17 cellular contexts compared by ENCODE assay signal in the genomic region with DNA sequence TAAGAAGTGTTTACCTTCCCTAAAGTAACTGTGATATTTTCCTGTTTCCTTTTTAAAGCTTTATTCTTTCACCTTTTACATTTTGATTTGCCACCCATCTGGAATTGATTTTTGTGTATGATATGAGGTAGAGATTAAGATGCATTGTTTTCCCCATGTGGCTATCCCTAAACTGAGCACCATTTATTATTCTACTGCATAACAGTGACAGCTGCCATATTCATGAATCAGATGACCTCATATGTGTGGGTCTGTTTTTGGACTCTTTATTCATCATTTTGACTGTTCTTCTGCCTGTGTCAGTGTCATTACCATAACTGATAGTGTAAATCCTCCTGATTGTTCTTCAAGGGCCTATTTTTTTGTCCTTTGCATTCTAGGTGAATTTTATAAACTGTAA. TPM values are rescaled to one million over a fixed set of nuclear protein-coding genes. Genes with fewer than 3 reads are reported as not detected.
DNase-seq lines count a peak whose midpoint lies in the region; ATAC-seq and TF ChIP-seq lines count a peak whose summit lies in the region.
"Had no signal": no experiment of that assay in that cellular context is flagged by ENCODE, and none has a peak within 500 bp of the region (broad histone marks: within the 10 kb centered on the region; RNA-seq: fewer than 3 reads in every experiment).

No MANE protein-coding gene starts in this region.

- intact Hi-C loops in A673 (cut with micrococcal nuclease; ENCODE audit: unreplicated experiment) = no loop called here

- H3K9me3 ChIP-seq in A673 (ENCODE audit: low read depth, low read length, poor library complexity, severe bottlenecking) (no peaks in the 10 kb centered on the region), HEK293 (ENCODE audit: control insufficient read depth, insufficient read depth, low read depth, low read length) (no peaks in the 10 kb centered on the region)

- peak; percentile 42 for DNase-seq in A673 (ENCODE audit: low spot score)
- peak; percentile 40 for DNase-seq in inferior parietal cortex (ENCODE audit: extremely low spot score)
- no peak for DNase-seq in RWPE1 (ENCODE audit: low spot score)
- DNase-seq in activated CD8-positive, alpha-beta memory T cell treated with anti-CD3 and anti-CD28 coated beads, Interleukin-2, amount 50 U/mL, for 48 hours = no peak
- DNase-seq: activated naive CD8-positive, alpha-beta T cell treated with anti-CD3 and anti-CD28 coated beads for 36 hours; activated T-cell treated with anti-CD3 and anti-CD28 coated beads, Interleukin-2, amount 50 U/mL, for 4 hours; effector memory CD4-positive, alpha-beta T cell; left colon; NCI-H146; NCI-H524 treated with DMSO at 0.1 percent for 48 hours; occipital lobe; stimulated activated CD4-positive, alpha-beta T cell treated with anti-CD3 and anti-CD28 coated beads, Interleukin-1b, Interleukin-23, amount 100 ng/mL, for 48 hours had no signal

- H3K27ac ChIP-seq in A673 (ENCODE audit: low read depth, low read length, poor library complexity, severe bottlenecking) (no peak overlapping the region), HEK293 (ENCODE audit: extremely low read depth, low read depth, low read length) (no peak overlapping the region), angular gyrus (ENCODE audit: low read depth, low read length) (peak overlapping the region; percentile 44), RWPE1 (no peak overlapping the region)

- CTCF ChIA-PET in A673 (lab: Charles Lee) (interaction anchor here (0.6 kb wide), 1 partner anchor 315 kb away, joined by 4 read pairs; no protein-coding TSS in a partner anchor), HEK293 (lab: Yijun Ruan, JAX) (interaction anchor here (0.5 kb wide), 1 partner anchor 339 kb away, joined by 4 read pairs; no protein-coding TSS in a partner anchor), RWPE1 (lab: Yijun Ruan, JAX) (no interaction called here)

- no peaks in the 10 kb centered on the region for H3K36me3 ChIP-seq in A673 (ENCODE audit: insufficient read depth, low read length, poor library complexity, severe bottlenecking)
- H3K36me3 ChIP-seq in HEK293 (ENCODE audit: control insufficient read depth in 2 of 2, insufficient read depth in 1 of 2, low read length in 2 of 2) = no peaks in the 10 kb centered on the region

- no peak for ATAC-seq in GM18498 (IDR thresholded peaks at IDR 0.05; ENCODE audit: unreplicated experiment)
- ATAC-seq in GM19467 (IDR thresholded peaks at IDR 0.05; ENCODE audit: unreplicated experiment) = no peak
- ATAC-seq: activated T-cell treated with anti-CD3 and anti-CD28 coated beads, Interleukin-2, amount 50 U/mL, for 4 hours; left colon; sciatic nerve had no signal

- peaks cover 7% of the 10 kb centered on the region for H3K4me1 ChIP-seq in A673 (ENCODE audit: insufficient read depth, low read length, poor library complexity, severe bottlenecking)
- H3K4me1 ChIP-seq in HEK293 (ENCODE audit: control insufficient read depth, insufficient read depth, low read length) = no peaks in the 10 kb centered on the region

- POLR2A ChIA-PET in A673 (lab: Charles Lee; ENCODE audit: low non-redundant PET) (no interaction called here), HEK293 (lab: Yijun Ruan, JAX) (no interaction called here), RWPE1 (lab: Yijun Ruan, JAX; ENCODE audit: low non-redundant PET) (no interaction called here)

- H3K27me3 ChIP-seq in A673 (replicated peaks; ENCODE audit: insufficient read depth, low read depth, low read length, poor library complexity) = no peaks in the 10 kb centered on the region

- H3K4me3 ChIP-seq in A673 (ENCODE audit: low read depth, low read length, poor library complexity, severe bottlenecking) (no peak overlapping the region), HEK293 (ENCODE audit: low read depth, low read length) (no peak overlapping the region)

- TF ChIP-seq CTCF in A673 (conservative IDR thresholded peaks at IDR 0.05; ENCODE audit: low read depth, low read length) (no peak), HEK293 (tag by site-specific recombination; IDR thresholded peaks at IDR 0.05) (no peak), RWPE1 (conservative IDR thresholded peaks at IDR 0.05; ENCODE audit: low read depth) (no peak)

- no TSS peak for BruUV-seq in A673 (replicated peaks; lab: Mats Ljungman, UMichigan)

TF ChIP-seq in HEK293, 187 proteins besides CTCF, POLR2A, EP300 and RAD21 (continues in another document):
- TF ChIP-seq ZNF610 (tag by site-specific recombination; IDR thresholded peaks at IDR 0.05; ENCODE audit: borderline replicate concordance) = no peak
- TF ChIP-seq, protein P1, sequence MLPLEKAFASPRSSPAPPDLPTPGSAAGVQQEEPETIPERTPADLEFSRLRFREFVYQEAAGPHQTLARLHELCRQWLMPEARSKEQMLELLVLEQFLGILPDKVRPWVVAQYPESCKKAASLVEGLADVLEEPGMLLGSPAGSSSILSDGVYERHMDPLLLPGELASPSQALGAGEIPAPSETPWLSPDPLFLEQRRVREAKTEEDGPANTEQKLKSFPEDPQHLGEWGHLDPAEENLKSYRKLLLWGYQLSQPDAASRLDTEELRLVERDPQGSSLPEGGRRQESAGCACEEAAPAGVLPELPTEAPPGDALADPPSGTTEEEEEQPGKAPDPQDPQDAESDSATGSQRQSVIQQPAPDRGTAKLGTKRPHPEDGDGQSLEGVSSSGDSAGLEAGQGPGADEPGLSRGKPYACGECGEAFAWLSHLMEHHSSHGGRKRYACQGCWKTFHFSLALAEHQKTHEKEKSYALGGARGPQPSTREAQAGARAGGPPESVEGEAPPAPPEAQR (tag by site-specific recombination; IDR thresholded peaks at IDR 0.05) = no peak
- TF ChIP-seq, protein P2, sequence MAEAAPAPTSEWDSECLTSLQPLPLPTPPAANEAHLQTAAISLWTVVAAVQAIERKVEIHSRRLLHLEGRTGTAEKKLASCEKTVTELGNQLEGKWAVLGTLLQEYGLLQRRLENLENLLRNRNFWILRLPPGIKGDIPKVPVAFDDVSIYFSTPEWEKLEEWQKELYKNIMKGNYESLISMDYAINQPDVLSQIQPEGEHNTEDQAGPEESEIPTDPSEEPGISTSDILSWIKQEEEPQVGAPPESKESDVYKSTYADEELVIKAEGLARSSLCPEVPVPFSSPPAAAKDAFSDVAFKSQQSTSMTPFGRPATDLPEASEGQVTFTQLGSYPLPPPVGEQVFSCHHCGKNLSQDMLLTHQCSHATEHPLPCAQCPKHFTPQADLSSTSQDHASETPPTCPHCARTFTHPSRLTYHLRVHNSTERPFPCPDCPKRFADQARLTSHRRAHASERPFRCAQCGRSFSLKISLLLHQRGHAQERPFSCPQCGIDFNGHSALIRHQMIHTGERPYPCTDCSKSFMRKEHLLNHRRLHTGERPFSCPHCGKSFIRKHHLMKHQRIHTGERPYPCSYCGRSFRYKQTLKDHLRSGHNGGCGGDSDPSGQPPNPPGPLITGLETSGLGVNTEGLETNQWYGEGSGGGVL (tag by site-specific recombination; IDR thresholded peaks at IDR 0.05) = no peak
- TF ChIP-seq, protein P3, sequence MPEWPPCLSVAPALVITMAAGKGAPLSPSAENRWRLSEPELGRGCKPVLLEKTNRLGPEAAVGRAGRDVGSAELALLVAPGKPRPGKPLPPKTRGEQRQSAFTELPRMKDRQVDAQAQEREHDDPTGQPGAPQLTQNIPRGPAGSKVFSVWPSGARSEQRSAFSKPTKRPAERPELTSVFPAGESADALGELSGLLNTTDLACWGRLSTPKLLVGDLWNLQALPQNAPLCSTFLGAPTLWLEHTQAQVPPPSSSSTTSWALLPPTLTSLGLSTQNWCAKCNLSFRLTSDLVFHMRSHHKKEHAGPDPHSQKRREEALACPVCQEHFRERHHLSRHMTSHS (tag by site-specific recombination; IDR thresholded peaks at IDR 0.05) = no peak
- TF ChIP-seq ZNF596 (tag by site-specific recombination; IDR thresholded peaks at IDR 0.05) = no peak
- TF ChIP-seq ZNF629 (tag by site-specific recombination; IDR thresholded peaks at IDR 0.05) = peak; percentile 30; the same call in 1 of the 2 replicates
- TF ChIP-seq, protein P4, sequence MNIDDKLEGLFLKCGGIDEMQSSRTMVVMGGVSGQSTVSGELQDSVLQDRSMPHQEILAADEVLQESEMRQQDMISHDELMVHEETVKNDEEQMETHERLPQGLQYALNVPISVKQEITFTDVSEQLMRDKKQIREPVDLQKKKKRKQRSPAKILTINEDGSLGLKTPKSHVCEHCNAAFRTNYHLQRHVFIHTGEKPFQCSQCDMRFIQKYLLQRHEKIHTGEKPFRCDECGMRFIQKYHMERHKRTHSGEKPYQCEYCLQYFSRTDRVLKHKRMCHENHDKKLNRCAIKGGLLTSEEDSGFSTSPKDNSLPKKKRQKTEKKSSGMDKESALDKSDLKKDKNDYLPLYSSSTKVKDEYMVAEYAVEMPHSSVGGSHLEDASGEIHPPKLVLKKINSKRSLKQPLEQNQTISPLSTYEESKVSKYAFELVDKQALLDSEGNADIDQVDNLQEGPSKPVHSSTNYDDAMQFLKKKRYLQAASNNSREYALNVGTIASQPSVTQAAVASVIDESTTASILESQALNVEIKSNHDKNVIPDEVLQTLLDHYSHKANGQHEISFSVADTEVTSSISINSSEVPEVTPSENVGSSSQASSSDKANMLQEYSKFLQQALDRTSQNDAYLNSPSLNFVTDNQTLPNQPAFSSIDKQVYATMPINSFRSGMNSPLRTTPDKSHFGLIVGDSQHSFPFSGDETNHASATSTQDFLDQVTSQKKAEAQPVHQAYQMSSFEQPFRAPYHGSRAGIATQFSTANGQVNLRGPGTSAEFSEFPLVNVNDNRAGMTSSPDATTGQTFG (tag by site-specific recombination; IDR thresholded peaks at IDR 0.05; ENCODE audit: borderline replicate concordance) = no peak
- TF ChIP-seq, protein P5, sequence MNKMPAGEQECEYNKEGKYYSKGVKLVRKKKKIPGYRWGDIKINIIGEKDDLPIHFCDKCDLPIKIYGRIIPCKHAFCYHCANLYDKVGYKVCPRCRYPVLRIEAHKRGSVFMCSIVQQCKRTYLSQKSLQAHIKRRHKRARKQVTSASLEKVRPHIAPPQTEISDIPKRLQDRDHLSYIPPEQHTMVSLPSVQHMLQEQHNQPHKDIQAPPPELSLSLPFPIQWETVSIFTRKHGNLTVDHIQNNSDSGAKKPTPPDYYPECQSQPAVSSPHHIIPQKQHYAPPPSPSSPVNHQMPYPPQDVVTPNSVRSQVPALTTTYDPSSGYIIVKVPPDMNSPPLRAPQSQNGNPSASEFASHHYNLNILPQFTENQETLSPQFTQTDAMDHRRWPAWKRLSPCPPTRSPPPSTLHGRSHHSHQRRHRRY (tag by site-specific recombination; IDR thresholded peaks at IDR 0.05) = no peak

RNA-seq across cellular contexts. Expression of a gene that starts 50.8 kb away (rescaled TPM):
- total RNA-seq in A673 (2021) = 85.9 and 86.7 TPM in 2 replicates

Comparison
In these comparisons a context has a peak if more than half of its experiments do, and no peak if none do; other contexts are left out.
1. DNase-seq: peak in A673 (single experiment) and inferior parietal cortex (single experiment); none in RWPE1 (single experiment) and activated CD8-positive, alpha-beta memory T cell treated with anti-CD3 and anti-CD28 coated beads, Interleukin-2, amount 50 U/mL, for 48 hours (single experiment).